13 cellular contexts compared by ENCODE assay signal in genomic region chr18:77071061-77071460, GRCh38.
DNase-seq lines count a peak whose midpoint lies in the region; ATAC-seq and TF ChIP-seq lines count a peak whose summit lies in the region.
"Had no signal": no experiment of that assay in that cellular context is flagged by ENCODE, and none has a peak within 500 bp of the region (broad histone marks: within the 10 kb centered on the region; RNA-seq: fewer than 3 reads in every experiment).

No MANE protein-coding gene starts in this region.

- peak overlapping the region; percentile 40 for H3K56ac ChIP-seq in IMR-90 (ENCODE audit: extremely low read depth, insufficient read depth, low read length)

- peaks cover 15% of the 10 kb centered on the region for H3K36me3 Mint-ChIP-seq in CD4-positive, CD25-positive, alpha-beta regulatory T cell

- peak overlapping the region; percentile 88 for H3K18ac ChIP-seq in IMR-90 (ENCODE audit: low read depth, low read length)

- dilution Hi-C loops in IMR-90 (cut with HindIII; ENCODE audit: low sequenced_read_pairs, unreplicated experiment), result no loop called here

- CTCF ChIA-PET in IMR-90 (lab: Yijun Ruan, JAX), result no interaction called here

- H3K4me3 ChIP-seq in CD4-positive, CD25-positive, alpha-beta regulatory T cell (ENCODE audit: low read depth, low read length), result peak overlapping the region; percentile 16
- H3K4me3 ChIP-seq in IMR-90 (ENCODE audit: insufficient read depth, low read depth, low read length), result no peak overlapping the region
- no peak overlapping the region for H3K4me3 ChIP-seq in dorsolateral prefrontal cortex
- H3K4me3 ChIP-seq in osteoblast (ENCODE audit: insufficient read depth, low read length), result no peak overlapping the region
- H3K4me3 ChIP-seq: SK-N-MC had no signal

- peaks cover 39 to 98% (median 80%) of the 10 kb centered on the region in 4 donors for H3K4me1 Mint-ChIP-seq in CD4-positive, CD25-positive, alpha-beta regulatory T cell

- H2BK15ac ChIP-seq in IMR-90 (ENCODE audit: low read depth, low read length), result peak overlapping the region; percentile 91; the same call in 2 of the 3 replicates

- H3K79me2 ChIP-seq in osteoblast (ENCODE audit: insufficient read depth, low read length), result no peaks in the 10 kb centered on the region

- peak overlapping the region; percentile 73 for H4K5ac ChIP-seq in IMR-90 (ENCODE audit: low read depth, low read length)

- H3K4ac ChIP-seq in IMR-90 (ENCODE audit: low read depth, low read length), result peak overlapping the region; percentile 72

- H3K4me2 ChIP-seq in IMR-90 (ENCODE audit: low read depth, low read length) (no peak overlapping the region), osteoblast (ENCODE audit: insufficient read depth, low read length) (peak overlapping the region; percentile 51)

- peak overlapping the region; percentile 85 for H2BK120ac ChIP-seq in IMR-90 (ENCODE audit: low read depth, low read length)

- H3K9me1 ChIP-seq in IMR-90 (ENCODE audit: insufficient read depth, low read length), result peaks cover 27% of the 10 kb centered on the region

- ATAC-seq in CD4-positive, CD25-positive, alpha-beta regulatory T cell (ENCODE audit: low read depth in 2 of 2), result no peak
- ATAC-seq in IMR-90 (ENCODE audit: low read depth) (no peak), HG02610 (IDR thresholded peaks at IDR 0.05; ENCODE audit: unreplicated experiment) (no peak), GM21576 (IDR thresholded peaks at IDR 0.05; ENCODE audit: unreplicated experiment) (no peak), HG02885 (IDR thresholded peaks at IDR 0.05; ENCODE audit: poor library complexity, unreplicated experiment) (no peak)

- intact Hi-C loops in IMR-90 (cut with micrococcal nuclease) (no loop called here), dorsolateral prefrontal cortex (cut with DNase I) (loop anchor here in 1 of 2 donors (5.0 kb wide), 1 partner anchor 141 kb away; no protein-coding TSS in a partner anchor)

- TF ChIP-seq POLR2A in IMR-90 (IDR thresholded peaks at IDR 0.05; ENCODE audit: low read depth, low read length), result no peak

- peaks cover 90% of the 10 kb centered on the region for H3K4me1 ChIP-seq in CD4-positive, CD25-positive, alpha-beta regulatory T cell (ENCODE audit: control insufficient read depth, insufficient read depth, low read length, poor library complexity, severe bottlenecking)
- peaks cover 44% of the 10 kb centered on the region for H3K4me1 ChIP-seq in IMR-90 (ENCODE audit: control insufficient read depth, insufficient read depth, low read length)
- peaks cover 48% of the 10 kb centered on the region for H3K4me1 ChIP-seq in osteoblast (ENCODE audit: insufficient read depth, low read length)

- TF ChIP-seq RAD21 in IMR-90 (IDR thresholded peaks at IDR 0.05; ENCODE audit: low read length), result no peak

- peak overlapping the region; percentile 77 for H2BK20ac ChIP-seq in IMR-90 (ENCODE audit: low read depth, low read length)

- H4K20me1 ChIP-seq in IMR-90 (ENCODE audit: insufficient read depth, low read length) (no peaks in the 10 kb centered on the region), osteoblast (ENCODE audit: insufficient read depth, low read length) (no peaks in the 10 kb centered on the region)

- no peak for DNase-seq in CD4-positive, CD25-positive, alpha-beta regulatory T cell
- DNase-seq in IMR-90, result no peak
- no peak for DNase-seq in dorsolateral prefrontal cortex
- DNase-seq in osteoblast (ENCODE audit: insufficient read length, low spot score, missing footprints), result no peak
- no peak for DNase-seq in middle frontal gyrus (ENCODE audit: extremely low spot score, low spot score)
- DNase-seq: effector CD8-positive, alpha-beta T cell; KBM-7; NCI-H2171; retina had no signal

- no peaks in the 10 kb centered on the region for H3K9me3 Mint-ChIP-seq in CD4-positive, CD25-positive, alpha-beta regulatory T cell

- peak overlapping the region; percentile 75 for H3K27ac ChIP-seq in CD4-positive, CD25-positive, alpha-beta regulatory T cell (ENCODE audit: insufficient read depth, low read length, poor library complexity, severe bottlenecking)
- H3K27ac ChIP-seq in IMR-90 (ENCODE audit: insufficient read depth, low read length) (peak overlapping the region; percentile 58), dorsolateral prefrontal cortex (peak overlapping the region in 35 of 59 donors; percentile 2 to 72 (median 40)), osteoblast (ENCODE audit: low read depth, low read length) (peak overlapping the region; percentile 90)
- H3K27ac ChIP-seq: SK-N-MC had no signal

- H2AK5ac ChIP-seq in IMR-90 (ENCODE audit: low read depth, low read length), result peak overlapping the region; percentile 73

- H3K9ac ChIP-seq in IMR-90 (ENCODE audit: low read depth, low read length), result peak overlapping the region; percentile 15; the same call in 1 of the 2 replicates

- no peaks in the 10 kb centered on the region for H3K9me3 ChIP-seq in CD4-positive, CD25-positive, alpha-beta regulatory T cell (ENCODE audit: control insufficient read depth in 2 of 2, low read length in 2 of 2)
- H3K9me3 ChIP-seq in IMR-90 (ENCODE audit: control insufficient read depth, insufficient read depth, low read length) (no peaks in the 10 kb centered on the region), osteoblast (ENCODE audit: low read depth, low read length) (no peaks in the 10 kb centered on the region)

- peak overlapping the region in 2 of 4 donors; percentile 13 to 46 for H3K4me3 Mint-ChIP-seq in CD4-positive, CD25-positive, alpha-beta regulatory T cell

- H3K27ac Mint-ChIP-seq in CD4-positive, CD25-positive, alpha-beta regulatory T cell, result peak overlapping the region; percentile 54 to 99 (median 81)

- H4K8ac ChIP-seq in IMR-90 (ENCODE audit: low read depth in 2 of 2, low read length in 2 of 2), result peak overlapping the region; percentile 2 to 75

- H2AFZ ChIP-seq in IMR-90 (replicated peaks; ENCODE audit: low read length, poor library complexity) (no peak overlapping the region), osteoblast (ENCODE audit: low read length) (no peak overlapping the region)

- no peaks in the 10 kb centered on the region for H3K27me3 Mint-ChIP-seq in CD4-positive, CD25-positive, alpha-beta regulatory T cell

- H3K14ac ChIP-seq in IMR-90 (replicated peaks; ENCODE audit: low read depth, low read length), result peak overlapping the region; percentile 95

- H3K23ac ChIP-seq in IMR-90 (ENCODE audit: low read depth, low read length), result peak overlapping the region; percentile 78; the same call in 1 of the 2 replicates

- peaks cover 0 to 33% of the 10 kb centered on the region in 2 experiments; a peak in 3 of 4 replicates for H3K79me1 ChIP-seq in IMR-90 (ENCODE audit: low read depth in 1 of 2, low read length in 2 of 2)

- BruUV-seq in IMR-90 (replicated peaks; lab: Mats Ljungman, UMichigan), result no TSS peak

- no peak for TF ChIP-seq CTCF in IMR-90 (conservative IDR thresholded peaks at IDR 0.05; ENCODE audit: low read depth, low read length)
- TF ChIP-seq CTCF in dorsolateral prefrontal cortex (IDR thresholded peaks at IDR 0.05 in 54 of 56, conservative IDR thresholded peaks at IDR 0.05 in 2 of 56; ENCODE audit: low read depth in 1 of 56, partially characterized antibody in 56 of 56), result no peak
- no peak for TF ChIP-seq CTCF in osteoblast (IDR thresholded peaks at IDR 0.05; ENCODE audit: extremely low read depth, low read depth, low read length)

- H2AK9ac ChIP-seq in IMR-90 (replicated peaks; ENCODE audit: low read depth, low read length, poor library complexity), result no peak overlapping the region

- in situ Hi-C loops in IMR-90 (cut with MboI; ENCODE audit: low sequenced_read_pairs), result no loop called here

- peak overlapping the region; percentile 92 for H4K91ac ChIP-seq in IMR-90 (ENCODE audit: insufficient read depth, low read depth, low read length)

- no CpG with 5 or more reads among the region's 2 CpGs for WGBS in IMR-90 (ENCODE audit: extremely low coverage in 2 of 2, insufficient read length in 1 of 2), 2 experiments

- POLR2A ChIA-PET in IMR-90 (lab: Charles Lee; ENCODE audit: unreplicated experiment), result no interaction called here

- peak overlapping the region; percentile 85 for H2BK5ac ChIP-seq in IMR-90 (ENCODE audit: low read depth, low read length, poor library complexity, severe bottlenecking)

- H3K27me3 ChIP-seq in CD4-positive, CD25-positive, alpha-beta regulatory T cell (ENCODE audit: control insufficient read depth, insufficient read depth, low read length), result no peaks in the 10 kb centered on the region
- no peaks in the 10 kb centered on the region for H3K27me3 ChIP-seq in IMR-90 (ENCODE audit: control insufficient read depth, insufficient read depth, low read length)
- no peaks in the 10 kb centered on the region for H3K27me3 ChIP-seq in dorsolateral prefrontal cortex
- H3K27me3 ChIP-seq in osteoblast (ENCODE audit: insufficient read depth, low read length), result no peaks in the 10 kb centered on the region

- peaks cover 20% of the 10 kb centered on the region for H3K36me3 ChIP-seq in CD4-positive, CD25-positive, alpha-beta regulatory T cell (ENCODE audit: control insufficient read depth, insufficient read depth, low read length)
- H3K36me3 ChIP-seq in IMR-90 (ENCODE audit: control insufficient read depth, insufficient read depth, low read length), result no peaks in the 10 kb centered on the region
- no peaks in the 10 kb centered on the region for H3K36me3 ChIP-seq in osteoblast (ENCODE audit: insufficient read depth, low read length)

TF ChIP-seq in IMR-90, 13 proteins besides CTCF, POLR2A, EP300 and RAD21 (continues in another document):
- no peak for TF ChIP-seq CHD1 (IDR thresholded peaks at IDR 0.05; ENCODE audit: low read depth, low read length)
- no peak for TF ChIP-seq FOS (IDR thresholded peaks at IDR 0.05; ENCODE audit: low read depth, low read length)
- no peak for TF ChIP-seq ELK1 (IDR thresholded peaks at IDR 0.05; ENCODE audit: borderline replicate concordance, low read depth, low read length)
- no peak for TF ChIP-seq USF2 (IDR thresholded peaks at IDR 0.05; ENCODE audit: low read depth, low read length)
- TF ChIP-seq MXI1 (IDR thresholded peaks at IDR 0.05; ENCODE audit: borderline replicate concordance, low read depth, low read length), result no peak
- no peak for TF ChIP-seq RFX5 (IDR thresholded peaks at IDR 0.05; ENCODE audit: low read depth, low read length)

Comparison
In these comparisons a context has a peak if more than half of its experiments do, and no peak if none do; other contexts are left out.
1. H3K27ac ChIP-seq: peak in every context shown above with its lines; median percentile 90 in osteoblast; 75 in CD4-positive, CD25-positive, alpha-beta regulatory T cell; 58 in IMR-90; 40 in dorsolateral prefrontal cortex.